Comparison of ENCODE assay signal across 10 cellular contexts in the genomic region with DNA sequence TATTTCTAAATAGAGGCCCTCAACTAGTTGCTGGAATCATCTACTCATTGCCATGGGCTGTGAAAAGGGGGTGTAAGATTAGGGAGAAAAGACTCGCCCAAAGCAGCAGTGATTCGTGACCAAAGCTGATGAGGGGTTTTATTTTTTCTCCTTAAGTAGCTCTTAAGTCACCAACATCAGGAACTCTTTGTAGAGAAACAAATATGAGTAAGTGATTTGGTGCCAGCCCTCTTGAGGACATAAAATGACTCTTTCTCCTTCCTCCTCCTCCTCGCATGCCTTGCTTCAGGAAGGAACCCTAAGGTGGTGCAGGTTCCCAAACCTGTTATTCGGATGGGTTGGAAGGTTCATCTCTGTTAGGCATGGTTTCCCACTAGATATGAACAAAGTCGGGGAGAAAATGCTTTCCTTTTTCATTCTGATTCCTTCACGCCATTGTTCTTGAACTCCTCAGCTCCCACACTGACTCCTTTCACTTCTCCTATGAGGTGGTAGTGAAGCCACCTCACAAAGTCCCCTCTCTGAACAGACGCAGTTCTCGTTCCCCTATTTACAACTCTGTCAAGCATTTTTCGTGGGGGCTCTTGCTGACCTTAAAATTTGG.
A peak's percentile ranks its signal among the peaks of the same experiment; 100 is the strongest.
DNase-seq lines count a peak whose midpoint lies in the region; ATAC-seq, FAIRE-seq and TF ChIP-seq lines count a peak whose summit lies in the region.
"Had no signal": no experiment of that assay in that cellular context is flagged by ENCODE, and none has a peak within 500 bp of the region (broad histone marks: within the 10 kb centered on the region; RNA-seq: fewer than 3 reads in every experiment).

No MANE protein-coding gene starts in this region.

- peak overlapping the region; percentile 61 for H3K4me3 Mint-ChIP-seq in T-helper 17 cell

- no peak for TF ChIP-seq CTCF in GM10248 (IDR thresholded peaks at IDR 0.05; ENCODE audit: control extremely low read depth, extremely low read depth, low read depth, missing control alignments)
- TF ChIP-seq CTCF in neutrophil (IDR thresholded peaks at IDR 0.05), result no peak
- no peak for TF ChIP-seq CTCF in pancreas (IDR thresholded peaks at IDR 0.05)

- DNase-seq in GM10248 (ENCODE audit: extremely low spot score), result peak; percentile 40
- no peak for DNase-seq in T-helper 17 cell
- DNase-seq in pancreas, result no peak
- no peak for DNase-seq in NCI-H2107 (lab: John Stamatoyannopoulos, UW)
- DNase-seq in NCI-H187 (lab: John Stamatoyannopoulos, UW), result no peak
- no peak for DNase-seq in AG08395 (ENCODE audit: low spot score)
- DNase-seq: activated CD4-positive, CD25-positive, alpha-beta regulatory T cell treated with anti-CD3 and anti-CD28 coated beads, Interleukin-2, amount 50 U/mL, for 72 hours; posterior cingulate gyrus had no signal

- POLR2A ChIA-PET in GM10248 (lab: Yijun Ruan, JAX), result interaction anchor here (0.6 to 1.9 kb wide), 4 partner anchors 17 to 113 kb away, joined by 3 to 6 read pairs (median 4); partner anchors contain the start of gene ETV6

- H3K4me1 Mint-ChIP-seq in T-helper 17 cell, result peaks cover 65% of the 10 kb centered on the region

- no peak for FAIRE-seq in pancreas (lab: Jason Lieb, UNC)

- H3K27ac Mint-ChIP-seq in T-helper 17 cell, result peak overlapping the region; percentile 74

- H3K9me3 ChIP-seq in T-helper 17 cell (ENCODE audit: control insufficient read depth, low read length, poor library complexity, severe bottlenecking) (no peaks in the 10 kb centered on the region), neutrophil (no peaks in the 10 kb centered on the region), pancreas (no peaks in the 10 kb centered on the region)

- no peaks in the 10 kb centered on the region for H3K27me3 Mint-ChIP-seq in T-helper 17 cell

- 82 to 87% methylated on average over 9 of the region's 9 CpGs for WGBS in pancreas, 2 donors

- ATAC-seq in GM21825 (IDR thresholded peaks at IDR 0.05; ENCODE audit: unreplicated experiment) (peak; percentile 30), T-helper 17 cell (no peak), pancreas (no peak)

- H3K36me3 ChIP-seq in neutrophil (peaks cover 2% of the 10 kb centered on the region), pancreas (no peaks in the 10 kb centered on the region)

- H3K4me3 ChIP-seq in neutrophil (ENCODE audit: low read depth in 1 of 2, low read length in 1 of 2), result no peak overlapping the region
- H3K4me3 ChIP-seq in pancreas, result no peak overlapping the region

- CTCF ChIA-PET in GM10248 (lab: Yijun Ruan, JAX), result interaction anchor here (0.9 to 5.5 kb wide), 15 partner anchors 13 to 271 kb away, joined by 3 to 32 read pairs (median 3); no protein-coding TSS in a partner anchor

- peaks cover 2% of the 10 kb centered on the region for H3K36me3 Mint-ChIP-seq in T-helper 17 cell (ENCODE audit: low read depth)

- H3K27ac ChIP-seq in neutrophil, result peak overlapping the region; percentile 34
- peak overlapping the region in 2 of 4 donors; percentile 42 to 51 for H3K27ac ChIP-seq in pancreas

- intact Hi-C loops in pancreas (cut with DNase I), result no loop called here

- H3K27me3 ChIP-seq in neutrophil (no peaks in the 10 kb centered on the region), pancreas (no peaks in the 10 kb centered on the region)

- H3K4me1 ChIP-seq in neutrophil (ENCODE audit: control insufficient read depth in 1 of 2, insufficient read depth in 1 of 2, low read depth in 1 of 2, low read length in 1 of 2) (peaks cover 52 to 54% of the 10 kb centered on the region in 2 experiments), pancreas (peaks cover 3 to 38% (median 15%) of the 10 kb centered on the region in 3 donors)
